ENCODE assay signal across 1 cellular context in the genomic region with DNA sequence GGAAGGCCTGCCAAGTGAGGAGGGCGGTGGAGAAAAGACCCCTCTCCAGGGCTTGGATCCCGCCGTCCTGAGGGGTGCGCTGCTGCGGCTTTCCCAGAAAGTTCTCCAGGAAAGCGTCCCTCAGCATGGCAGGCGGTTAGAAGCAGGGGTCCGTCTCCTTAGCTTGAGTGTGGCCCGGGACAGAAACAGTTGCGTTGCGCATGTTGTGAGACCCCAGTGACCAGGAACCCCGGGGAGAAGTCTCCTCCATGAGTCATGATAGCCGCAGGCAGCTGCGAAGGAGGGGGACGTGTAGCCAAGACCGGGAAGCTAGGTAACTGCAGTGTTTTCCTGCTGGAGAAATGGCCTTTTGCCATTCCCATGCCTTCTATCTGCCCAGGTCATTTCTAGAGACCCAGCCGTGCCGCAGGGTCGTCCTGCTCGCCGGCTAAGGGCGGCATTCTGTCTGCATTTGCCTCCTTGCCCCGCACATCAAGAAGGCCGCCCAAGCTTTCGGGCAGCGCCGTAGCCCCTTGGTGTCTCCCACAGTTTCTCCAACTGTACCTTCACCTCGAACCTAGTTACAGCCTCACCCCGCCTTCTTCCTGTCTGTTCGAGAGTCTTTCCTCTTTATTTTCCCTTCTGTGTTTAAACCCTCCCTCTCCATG.
TF ChIP-seq lines count a peak whose summit lies in the region.

No MANE protein-coding gene starts in this region.

TF ChIP-seq in IMR-90, 13 proteins besides CTCF, POLR2A, EP300 and RAD21:
- TF ChIP-seq RFX5 (IDR thresholded peaks at IDR 0.05; ENCODE audit: low read depth, low read length) (no peak), MAFK (IDR thresholded peaks at IDR 0.05; ENCODE audit: low read depth, low read length) (no peak), RCOR1 (IDR thresholded peaks at IDR 0.05; ENCODE audit: insufficient replicate concordance, low read length) (no peak), MXI1 (IDR thresholded peaks at IDR 0.05; ENCODE audit: borderline replicate concordance, low read depth, low read length) (no peak), BHLHE40 (IDR thresholded peaks at IDR 0.05; ENCODE audit: low read depth, low read length) (no peak), NFE2L2 (IDR thresholded peaks at IDR 0.05; ENCODE audit: low read depth, low read length) (no peak), MAZ (IDR thresholded peaks at IDR 0.05; ENCODE audit: borderline replicate concordance, low read depth, low read length) (no peak), CHD1 (IDR thresholded peaks at IDR 0.05; ENCODE audit: low read depth, low read length) (no peak), ELK1 (IDR thresholded peaks at IDR 0.05; ENCODE audit: borderline replicate concordance, low read depth, low read length) (no peak), SMC3 (IDR thresholded peaks at IDR 0.05; ENCODE audit: low read depth, low read length) (no peak), CEBPB (IDR thresholded peaks at IDR 0.05; ENCODE audit: low read depth, low read length) (no peak), FOS (IDR thresholded peaks at IDR 0.05; ENCODE audit: low read depth, low read length) (no peak)
- TF ChIP-seq, protein P1, sequence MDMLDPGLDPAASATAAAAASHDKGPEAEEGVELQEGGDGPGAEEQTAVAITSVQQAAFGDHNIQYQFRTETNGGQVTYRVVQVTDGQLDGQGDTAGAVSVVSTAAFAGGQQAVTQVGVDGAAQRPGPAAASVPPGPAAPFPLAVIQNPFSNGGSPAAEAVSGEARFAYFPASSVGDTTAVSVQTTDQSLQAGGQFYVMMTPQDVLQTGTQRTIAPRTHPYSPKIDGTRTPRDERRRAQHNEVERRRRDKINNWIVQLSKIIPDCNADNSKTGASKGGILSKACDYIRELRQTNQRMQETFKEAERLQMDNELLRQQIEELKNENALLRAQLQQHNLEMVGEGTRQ (IDR thresholded peaks at IDR 0.05; ENCODE audit: low read depth, low read length), result no peak
